In the genomic region with DNA sequence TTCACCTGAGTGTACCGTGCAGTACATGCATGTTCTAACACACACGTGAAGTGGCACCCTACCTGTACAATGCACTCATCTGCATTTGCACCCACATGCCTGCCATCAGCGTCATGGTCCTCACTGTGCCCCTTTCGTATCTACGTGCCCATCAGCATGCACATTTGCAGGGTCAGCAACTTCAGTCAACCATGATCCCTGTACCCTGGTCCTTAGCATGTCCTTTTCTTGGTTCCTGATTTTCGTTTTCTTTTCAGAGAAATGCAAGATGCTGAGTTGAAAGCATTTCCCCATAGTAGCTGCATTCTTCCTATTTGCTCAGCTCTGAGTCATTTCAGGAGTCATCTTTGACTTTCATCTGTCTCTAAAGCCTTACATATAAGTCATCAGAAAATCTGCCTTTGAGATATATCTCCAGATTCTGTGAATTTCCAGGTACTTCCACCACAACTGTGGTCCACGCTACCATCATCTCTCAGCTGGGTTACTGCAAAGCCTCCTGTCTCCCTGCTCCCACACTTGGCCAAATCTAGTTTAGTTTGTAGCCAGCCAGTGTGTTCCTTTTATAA, we compare ENCODE assay signal across 9 cellular contexts. TPM values are rescaled to one million over a fixed set of nuclear protein-coding genes. Genes with fewer than 3 reads are reported as not detected.
A peak's percentile ranks its signal among the peaks of the same experiment; 100 is the strongest.
DNase-seq lines count a peak whose midpoint lies in the region; ATAC-seq, FAIRE-seq and TF ChIP-seq lines count a peak whose summit lies in the region.
"Had no signal": no experiment of that assay in that cellular context is flagged by ENCODE, and none has a peak within 500 bp of the region (broad histone marks: within the 10 kb centered on the region; RNA-seq: fewer than 3 reads in every experiment).

No MANE protein-coding gene starts in this region.

- peaks cover 13% of the 10 kb centered on the region for H3K4me1 ChIP-seq in A549

- no peak for TF ChIP-seq POLR2A in A549 (IDR thresholded peaks at IDR 0.05; ENCODE audit: low read length)

- intact Hi-C loops in head of caudate nucleus (cut with DNase I): no loop called here

- no peak overlapping the region for H3K4me3 ChIP-seq in A549

- FAIRE-seq in A549 (lab: Jason Lieb, UNC): peak; percentile 59

- 68% methylated on average over 7 of the region's 7 CpGs for WGBS in A549 (ENCODE audit: missing lambda C conversion rate)

- TF ChIP-seq EP300 in A549 (IDR thresholded peaks at IDR 0.05): no peak

- POLR2A ChIA-PET in A549 (lab: Yijun Ruan, JAX): interaction anchor here (1.2 kb wide), 1 partner anchor 81 kb away, joined by 3 read pairs; the partner anchor contains the start of gene RHOB

- peak; percentile 45 to 55 for DNase-seq in A549 (ENCODE audit: low read depth in 1 of 2, low spot score in 1 of 2)
- peak; percentile 65 for DNase-seq in GM19240 (ENCODE audit: insufficient read length, low spot score)
- peak; percentile 54 to 67 for DNase-seq in activated T-cell treated with anti-CD3 and anti-CD28 coated beads, Interleukin-2, amount 50 U/mL, for 48 hours
- DNase-seq in D341Med (ENCODE audit: low spot score): no peak
- no peak for DNase-seq in head of caudate nucleus
- DNase-seq: naive B cell had no signal

- CTCF ChIA-PET in A549 (lab: Yijun Ruan, JAX): interaction anchor here (0.6 to 6.3 kb wide), 7 partner anchors 14 to 250 kb away, joined by 3 to 53 read pairs (median 3); no protein-coding TSS in a partner anchor

- ATAC-seq in A549: peak; percentile 89 to 93
- ATAC-seq in HG03135 (IDR thresholded peaks at IDR 0.05; ENCODE audit: unreplicated experiment): peak; percentile 91
- ATAC-seq in stimulated activated memory B cell treated with anti-CD40 and anti-IgM and Interleukin-4, amounts not matched to agents 10 μg/mL and 1 μg/mL and 100 μg/mL, for 72 hours: peak; percentile 88
- ATAC-seq in HG02970 (IDR thresholded peaks at IDR 0.05; ENCODE audit: low FRiP score, unreplicated experiment): no peak

- H3K27ac ChIP-seq in A549: peak overlapping the region in 1 of 2 experiments; percentile 45; a peak in 3 of 6 replicates

- peak overlapping the region; percentile 56 for H3K4me2 ChIP-seq in A549

- H3K27me3 Mint-ChIP-seq in stimulated activated memory B cell treated with anti-CD40 and anti-IgM and Interleukin-4, amounts not matched to agents 10 μg/mL and 1 μg/mL and 100 μg/mL, for 72 hours: peaks cover 25% of the 10 kb centered on the region

- peaks cover 11% of the 10 kb centered on the region for H3K9me3 Mint-ChIP-seq in stimulated activated memory B cell treated with anti-CD40 and anti-IgM and Interleukin-4, amounts not matched to agents 10 μg/mL and 1 μg/mL and 100 μg/mL, for 72 hours

- peaks cover 12% of the 10 kb centered on the region; the same call in 2 of the 3 replicates for H3K9me3 ChIP-seq in A549

- no peak for TF ChIP-seq CTCF in A549 (IDR thresholded peaks at IDR 0.05)

- H3K4me3 Mint-ChIP-seq in stimulated activated memory B cell treated with anti-CD40 and anti-IgM and Interleukin-4, amounts not matched to agents 10 μg/mL and 1 μg/mL and 100 μg/mL, for 72 hours: no peak overlapping the region
- H3K4me3 Mint-ChIP-seq: naive B cell had no signal

- no peak overlapping the region for H3K27ac Mint-ChIP-seq in stimulated activated memory B cell treated with anti-CD40 and anti-IgM and Interleukin-4, amounts not matched to agents 10 μg/mL and 1 μg/mL and 100 μg/mL, for 72 hours

- peaks cover 5% of the 10 kb centered on the region for H3K36me3 Mint-ChIP-seq in stimulated activated memory B cell treated with anti-CD40 and anti-IgM and Interleukin-4, amounts not matched to agents 10 μg/mL and 1 μg/mL and 100 μg/mL, for 72 hours

- peaks cover 14% of the 10 kb centered on the region for H3K4me1 Mint-ChIP-seq in stimulated activated memory B cell treated with anti-CD40 and anti-IgM and Interleukin-4, amounts not matched to agents 10 μg/mL and 1 μg/mL and 100 μg/mL, for 72 hours
- H3K4me1 Mint-ChIP-seq: naive B cell had no signal

- no peak for TF ChIP-seq RAD21 in A549 (conservative IDR thresholded peaks at IDR 0.05 in 1 of 2, IDR thresholded peaks at IDR 0.05 in 1 of 2)

TF ChIP-seq in A549, 52 proteins besides CTCF, POLR2A, EP300 and RAD21:
- TF ChIP-seq, protein P1, sequence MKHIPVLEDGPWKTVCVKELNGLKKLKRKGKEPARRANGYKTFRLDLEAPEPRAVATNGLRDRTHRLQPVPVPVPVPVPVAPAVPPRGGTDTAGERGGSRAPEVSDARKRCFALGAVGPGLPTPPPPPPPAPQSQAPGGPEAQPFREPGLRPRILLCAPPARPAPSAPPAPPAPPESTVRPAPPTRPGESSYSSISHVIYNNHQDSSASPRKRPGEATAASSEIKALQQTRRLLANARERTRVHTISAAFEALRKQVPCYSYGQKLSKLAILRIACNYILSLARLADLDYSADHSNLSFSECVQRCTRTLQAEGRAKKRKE (CRISPR knock-in tag; IDR thresholded peaks at IDR 0.05; ENCODE audit: low read depth): no peak
- TF ChIP-seq BHLHE40 (IDR thresholded peaks at IDR 0.05; ENCODE audit: low read depth, low read length) (no peak), FOSL2 (IDR thresholded peaks at IDR 0.05) (peak; percentile 69; the same call in 1 of the 2 replicates), FOSL2 (CRISPR knock-in tag; IDR thresholded peaks at IDR 0.05) (peak; percentile 84), CEBPB (IDR thresholded peaks at IDR 0.05) (peak in 1 of 2 experiments; percentile 50; a peak in 1 of 4 replicates), RFX5 (IDR thresholded peaks at IDR 0.05) (no peak), EHF (CRISPR knock-in tag; IDR thresholded peaks at IDR 0.05) (no peak), KDM5A (IDR thresholded peaks at IDR 0.05) (no peak), CBX8 (IDR thresholded peaks at IDR 0.05) (no peak), JUNB (IDR thresholded peaks at IDR 0.05) (peak; percentile 49; the same call in 1 of the 2 replicates), HOXA7 (CRISPR knock-in tag; IDR thresholded peaks at IDR 0.05) (no peak), MAFK (IDR thresholded peaks at IDR 0.05; ENCODE audit: partially characterized antibody) (peak; percentile 87), RCOR1 (IDR thresholded peaks at IDR 0.05; ENCODE audit: low read depth, low read length) (no peak)
- TF ChIP-seq, protein P2, sequence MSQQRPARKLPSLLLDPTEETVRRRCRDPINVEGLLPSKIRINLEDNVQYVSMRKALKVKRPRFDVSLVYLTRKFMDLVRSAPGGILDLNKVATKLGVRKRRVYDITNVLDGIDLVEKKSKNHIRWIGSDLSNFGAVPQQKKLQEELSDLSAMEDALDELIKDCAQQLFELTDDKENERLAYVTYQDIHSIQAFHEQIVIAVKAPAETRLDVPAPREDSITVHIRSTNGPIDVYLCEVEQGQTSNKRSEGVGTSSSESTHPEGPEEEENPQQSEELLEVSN (IDR thresholded peaks at IDR 0.05; ENCODE audit: borderline replicate concordance, low read depth): no peak

RNA-seq across cellular contexts. Expression of gene PUM2, which starts 14.7 kb away (rescaled TPM):
- 93.8 and 94.2 TPM in 2 replicates for polyA plus RNA-seq in A549 (2011; rRNA removed)
- 21.5 and 30.3 TPM in 2 replicates for polyA plus RNA-seq in A549 (2012; cell fraction: cytosol; rRNA removed)
- polyA plus RNA-seq in A549 (2012; cell fraction: nucleus; rRNA removed): 18.3 and 23.5 TPM in 2 replicates
- polyA plus RNA-seq in A549 (2017; fragmentation: RNase III; extraction: RNeasy Plus Mini Kit Qiagen cat#74134 plus additional on column Dnase treatment): 44.6 to 45.2 TPM (median 44.8 TPM) in 3 replicates
- polyA minus RNA-seq in A549 (2011; rRNA and poly(A)+ RNA removed): 196 and 245 TPM in 2 replicates

Comparison
In these comparisons a context has a peak if more than half of its experiments do, and no peak if none do; other contexts are left out.
1. DNase-seq: peak in A549 (2 of 2), GM19240 (single experiment) and activated T-cell treated with anti-CD3 and anti-CD28 coated beads, Interleukin-2, amount 50 U/mL, for 48 hours (2 of 2); none in D341Med (single experiment) and head of caudate nucleus (0 of 42).